Comparison of ENCODE assay signal across 2 cellular contexts in the genomic region with DNA sequence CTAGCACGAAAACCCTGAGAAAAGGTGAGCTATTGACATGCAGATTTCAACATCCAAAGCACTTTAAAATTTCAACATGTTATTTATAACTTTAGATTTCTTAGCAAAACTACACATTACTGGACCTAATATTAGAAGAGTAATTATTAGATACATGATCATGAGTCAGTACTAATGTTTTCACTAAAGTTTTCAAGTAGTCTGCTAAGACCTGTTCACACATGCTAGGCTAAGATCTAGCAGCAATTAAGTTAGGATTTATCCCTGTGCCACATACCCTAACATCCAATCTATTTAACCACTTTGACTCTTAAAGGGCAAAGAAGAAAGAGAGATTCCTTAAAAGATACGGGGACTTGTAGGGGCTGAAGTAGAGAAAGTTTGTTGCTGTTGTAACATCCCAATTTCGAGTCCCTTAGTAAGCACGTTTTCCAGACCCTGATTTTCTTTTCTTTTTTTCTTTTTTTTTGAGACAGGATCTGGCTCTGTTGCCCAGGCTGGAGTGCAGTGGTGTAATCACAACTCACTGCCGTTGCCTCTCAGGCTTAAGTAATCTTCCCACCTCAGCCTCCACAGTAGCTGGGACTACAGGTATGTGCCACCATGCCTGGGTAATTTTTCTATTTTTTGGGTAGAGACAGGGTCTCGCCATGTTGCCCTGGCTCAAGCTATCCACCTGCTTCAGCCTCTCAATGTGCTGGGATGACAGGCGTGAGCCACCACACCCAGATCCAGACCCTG.
TF ChIP-seq lines count a peak whose summit lies in the region.

No MANE protein-coding gene starts in this region.

TF ChIP-seq in HCT116, 20 proteins besides CTCF, POLR2A, EP300 and RAD21:
- TF ChIP-seq, protein P1, sequence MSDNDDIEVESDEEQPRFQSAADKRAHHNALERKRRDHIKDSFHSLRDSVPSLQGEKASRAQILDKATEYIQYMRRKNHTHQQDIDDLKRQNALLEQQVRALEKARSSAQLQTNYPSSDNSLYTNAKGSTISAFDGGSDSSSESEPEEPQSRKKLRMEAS (IDR thresholded peaks at IDR 0.05): no peak
- no peak for TF ChIP-seq TCF7L2 (IDR thresholded peaks at IDR 0.05; ENCODE audit: borderline replicate concordance, extremely low read depth, insufficient read depth, insufficient read length)
- no peak for TF ChIP-seq EZH2phosphoT487 (IDR thresholded peaks at IDR 0.05; ENCODE audit: borderline replicate concordance)
- TF ChIP-seq ELF1 (IDR thresholded peaks at IDR 0.05; ENCODE audit: borderline replicate concordance, low read depth): no peak
- no peak for TF ChIP-seq CEBPB (IDR thresholded peaks at IDR 0.05; ENCODE audit: low read depth)
- no peak for TF ChIP-seq EGR1 (IDR thresholded peaks at IDR 0.05; ENCODE audit: low read depth)
- TF ChIP-seq, protein P2, sequence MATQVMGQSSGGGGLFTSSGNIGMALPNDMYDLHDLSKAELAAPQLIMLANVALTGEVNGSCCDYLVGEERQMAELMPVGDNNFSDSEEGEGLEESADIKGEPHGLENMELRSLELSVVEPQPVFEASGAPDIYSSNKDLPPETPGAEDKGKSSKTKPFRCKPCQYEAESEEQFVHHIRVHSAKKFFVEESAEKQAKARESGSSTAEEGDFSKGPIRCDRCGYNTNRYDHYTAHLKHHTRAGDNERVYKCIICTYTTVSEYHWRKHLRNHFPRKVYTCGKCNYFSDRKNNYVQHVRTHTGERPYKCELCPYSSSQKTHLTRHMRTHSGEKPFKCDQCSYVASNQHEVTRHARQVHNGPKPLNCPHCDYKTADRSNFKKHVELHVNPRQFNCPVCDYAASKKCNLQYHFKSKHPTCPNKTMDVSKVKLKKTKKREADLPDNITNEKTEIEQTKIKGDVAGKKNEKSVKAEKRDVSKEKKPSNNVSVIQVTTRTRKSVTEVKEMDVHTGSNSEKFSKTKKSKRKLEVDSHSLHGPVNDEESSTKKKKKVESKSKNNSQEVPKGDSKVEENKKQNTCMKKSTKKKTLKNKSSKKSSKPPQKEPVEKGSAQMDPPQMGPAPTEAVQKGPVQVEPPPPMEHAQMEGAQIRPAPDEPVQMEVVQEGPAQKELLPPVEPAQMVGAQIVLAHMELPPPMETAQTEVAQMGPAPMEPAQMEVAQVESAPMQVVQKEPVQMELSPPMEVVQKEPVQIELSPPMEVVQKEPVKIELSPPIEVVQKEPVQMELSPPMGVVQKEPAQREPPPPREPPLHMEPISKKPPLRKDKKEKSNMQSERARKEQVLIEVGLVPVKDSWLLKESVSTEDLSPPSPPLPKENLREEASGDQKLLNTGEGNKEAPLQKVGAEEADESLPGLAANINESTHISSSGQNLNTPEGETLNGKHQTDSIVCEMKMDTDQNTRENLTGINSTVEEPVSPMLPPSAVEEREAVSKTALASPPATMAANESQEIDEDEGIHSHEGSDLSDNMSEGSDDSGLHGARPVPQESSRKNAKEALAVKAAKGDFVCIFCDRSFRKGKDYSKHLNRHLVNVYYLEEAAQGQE (IDR thresholded peaks at IDR 0.05; ENCODE audit: low read depth): no peak
- no peak for TF ChIP-seq CBX3 (IDR thresholded peaks at IDR 0.05; ENCODE audit: low read depth)
- TF ChIP-seq POLR2AphosphoS5 (IDR thresholded peaks at IDR 0.05; ENCODE audit: low read depth, low read length): no peak
- no peak for TF ChIP-seq SP1 (IDR thresholded peaks at IDR 0.05; ENCODE audit: low read depth)
- no peak for TF ChIP-seq ZFX (IDR thresholded peaks at IDR 0.05)
- no peak for TF ChIP-seq JUND (IDR thresholded peaks at IDR 0.05)
- TF ChIP-seq SRF (IDR thresholded peaks at IDR 0.05; ENCODE audit: low read depth): no peak

TF ChIP-seq in H1, 55 proteins besides CTCF, POLR2A, EP300 and RAD21:
- no peak for TF ChIP-seq GABPA (IDR thresholded peaks at IDR 0.05; ENCODE audit: borderline replicate concordance, insufficient read depth, low read length)
- no peak for TF ChIP-seq NRF1 (IDR thresholded peaks at IDR 0.05; ENCODE audit: low read depth, low read length)
- TF ChIP-seq FOSL1 (IDR thresholded peaks at IDR 0.05; ENCODE audit: insufficient read depth, low read depth, low read length): no peak
- TF ChIP-seq EGR1 (IDR thresholded peaks at IDR 0.05; ENCODE audit: borderline replicate concordance, low read depth, low read length): no peak
- TF ChIP-seq SP2 (IDR thresholded peaks at IDR 0.05; ENCODE audit: low read length): no peak
- no peak for TF ChIP-seq CREB1 (IDR thresholded peaks at IDR 0.05)
- TF ChIP-seq RFX5 (IDR thresholded peaks at IDR 0.05; ENCODE audit: borderline replicate concordance, low read depth, low read length): no peak
